Comparison of ENCODE assay signal across 18 cellular contexts in the genomic region with DNA sequence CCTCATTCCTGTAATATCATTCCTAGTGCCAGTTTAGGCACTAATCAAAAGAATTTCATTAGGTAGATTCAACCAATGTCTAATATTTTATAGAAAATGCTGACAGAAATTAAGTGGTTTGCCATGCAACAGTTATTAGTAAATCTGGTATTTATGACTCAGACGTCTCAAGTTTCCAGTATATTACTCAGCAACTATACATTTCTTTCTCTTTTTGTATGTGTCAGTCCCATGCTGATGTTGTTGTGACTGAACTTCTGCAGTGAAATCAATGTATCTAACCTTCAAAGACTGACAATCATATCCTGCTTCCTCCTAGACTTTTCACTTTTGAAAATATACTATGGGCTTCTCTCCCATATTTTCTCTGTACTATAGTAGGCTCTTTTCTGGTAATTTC.
DNase-seq lines count a peak whose midpoint lies in the region; ATAC-seq and TF ChIP-seq lines count a peak whose summit lies in the region.
"Had no signal": no experiment of that assay in that cellular context is flagged by ENCODE, and none has a peak within 500 bp of the region (broad histone marks: within the 10 kb centered on the region; RNA-seq: fewer than 3 reads in every experiment).

No MANE protein-coding gene starts in this region.

- in situ Hi-C loops in brain microvascular endothelial cell (cut with HindIII; ENCODE audit: low pct_ligation_motif_present, low sequenced_read_pairs), result no loop called here

- no peaks in the 10 kb centered on the region for H3K4me1 ChIP-seq in right cardiac atrium (ENCODE audit: control insufficient read depth, insufficient read depth, low read length)
- H3K4me1 ChIP-seq: spleen, vagina had no signal

- H3K27me3 ChIP-seq in brain microvascular endothelial cell (replicated peaks) (no peaks in the 10 kb centered on the region), right cardiac atrium (ENCODE audit: control insufficient read depth, insufficient read depth) (no peaks in the 10 kb centered on the region)
- H3K27me3 ChIP-seq: spleen, vagina had no signal

- H3K9me3 ChIP-seq in right cardiac atrium (ENCODE audit: control insufficient read depth, low read length), result no peaks in the 10 kb centered on the region
- H3K9me3 ChIP-seq: vagina had no signal

- H3K4me3 ChIP-seq in brain microvascular endothelial cell (ENCODE audit: low read depth, low read length) (no peak overlapping the region), right cardiac atrium (ENCODE audit: low read length) (no peak overlapping the region)
- H3K4me3 ChIP-seq: spleen, vagina had no signal

- H3K27ac ChIP-seq in brain microvascular endothelial cell, result no peak overlapping the region
- H3K27ac ChIP-seq in right cardiac atrium (ENCODE audit: low read length), result no peak overlapping the region
- H3K27ac ChIP-seq: KMS-11, spleen, vagina had no signal

- DNase-seq in AG08395 (ENCODE audit: low spot score), result peak; percentile 21
- DNase-seq in HS-5 (ENCODE audit: low read depth), result peak; percentile 56
- peak; percentile 11 for DNase-seq in brain microvascular endothelial cell
- peak; percentile 26 for DNase-seq in foreskin melanocyte
- DNase-seq in right cardiac atrium, result no peak
- DNase-seq in D341Med (ENCODE audit: low spot score), result no peak
- no peak for DNase-seq in activated CD4-positive, alpha-beta T cell treated with anti-CD3 and anti-CD28 coated beads, Interleukin-2, amount 50 U/mL, for 4 hours
- DNase-seq: activated CD4-positive, alpha-beta T cell treated with anti-CD3 and anti-CD28 coated beads for 1 hour; activated CD8-positive, alpha-beta memory T cell treated with anti-CD3 and anti-CD28 coated beads, Interleukin-2, amount 50 U/mL, for 48 hours; activated naive CD4-positive, alpha-beta T cell treated with Interleukin-2 at 50 U/mL for 16 hours; NCI-H187; NCI-H69; nucleus accumbens; spleen; stimulated activated naive CD8-positive, alpha-beta T cell treated with anti-CD3 and anti-CD28 coated beads, Interleukin-15, amount 100 ng/mL, for 72 hours had no signal

- no peak for TF ChIP-seq CTCF in brain microvascular endothelial cell (IDR thresholded peaks at IDR 0.05; ENCODE audit: low read depth, low read length, missing control alignments)

- ATAC-seq in HG03521 (IDR thresholded peaks at IDR 0.05; ENCODE audit: unreplicated experiment) (no peak), right cardiac atrium (no peak)
- ATAC-seq: stimulated activated naive CD8-positive, alpha-beta T cell treated with anti-CD3 and anti-CD28 coated beads, Interleukin-15, amount 100 ng/mL, for 72 hours had no signal

- 60% methylated on average over 1 of the region's 1 CpG for WGBS in right cardiac atrium

- H3K36me3 ChIP-seq in brain microvascular endothelial cell (replicated peaks), result no peaks in the 10 kb centered on the region
- H3K36me3 ChIP-seq: spleen, vagina had no signal

- intact Hi-C loops in right cardiac atrium (cut with DNase I), result no loop called here

Comparison
In these comparisons a context has a peak if more than half of its experiments do, and no peak if none do; other contexts are left out.
1. DNase-seq: peak in AG08395 (single experiment), HS-5 (single experiment), brain microvascular endothelial cell (single experiment) and foreskin melanocyte (single experiment); none in right cardiac atrium (0 of 3), D341Med (single experiment) and activated CD4-positive, alpha-beta T cell treated with anti-CD3 and anti-CD28 coated beads, Interleukin-2, amount 50 U/mL, for 4 hours (0 of 2).